ENCODE assay signal across 1 cellular context in the genomic region with DNA sequence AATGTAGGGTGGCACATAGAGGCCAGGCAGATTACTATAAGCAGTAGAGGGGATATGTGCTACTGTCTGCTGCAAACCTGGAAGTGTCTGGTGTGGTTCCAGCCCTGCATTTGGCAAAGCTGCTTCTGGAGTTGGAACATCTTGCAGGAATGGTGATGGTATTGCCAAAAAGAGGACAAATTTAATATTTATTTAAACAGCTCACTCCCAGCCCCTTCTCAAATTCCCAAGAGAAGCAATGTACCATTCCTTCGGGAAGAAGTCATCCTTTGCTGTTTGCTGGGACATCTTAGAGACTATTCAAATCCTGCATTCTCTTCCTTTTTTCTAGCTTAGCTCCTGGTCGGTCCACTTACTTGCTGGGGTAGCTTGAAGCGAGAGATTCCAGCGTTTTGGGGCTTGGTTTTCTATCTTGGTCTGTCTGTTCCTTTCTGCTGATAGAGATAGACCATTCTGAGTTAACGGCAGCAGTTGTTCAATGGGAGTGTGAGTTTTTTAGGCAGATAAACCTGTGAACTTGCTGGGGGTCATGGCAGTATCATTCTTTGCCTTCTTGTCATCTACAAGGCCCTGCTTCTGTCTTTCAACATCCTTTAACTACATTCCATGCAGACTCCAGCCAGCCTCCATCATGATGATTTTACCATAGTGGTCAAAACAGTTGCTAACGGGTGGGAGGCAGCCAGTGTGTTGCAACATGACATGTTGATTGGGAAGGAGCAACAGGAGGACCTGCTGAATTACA.
TF ChIP-seq lines count a peak whose summit lies in the region.

No MANE protein-coding gene starts in this region.

TF ChIP-seq in K562, 482 proteins besides CTCF, POLR2A, EP300 and RAD21 (continued from another document and continues in another):
- TF ChIP-seq, protein P1, sequence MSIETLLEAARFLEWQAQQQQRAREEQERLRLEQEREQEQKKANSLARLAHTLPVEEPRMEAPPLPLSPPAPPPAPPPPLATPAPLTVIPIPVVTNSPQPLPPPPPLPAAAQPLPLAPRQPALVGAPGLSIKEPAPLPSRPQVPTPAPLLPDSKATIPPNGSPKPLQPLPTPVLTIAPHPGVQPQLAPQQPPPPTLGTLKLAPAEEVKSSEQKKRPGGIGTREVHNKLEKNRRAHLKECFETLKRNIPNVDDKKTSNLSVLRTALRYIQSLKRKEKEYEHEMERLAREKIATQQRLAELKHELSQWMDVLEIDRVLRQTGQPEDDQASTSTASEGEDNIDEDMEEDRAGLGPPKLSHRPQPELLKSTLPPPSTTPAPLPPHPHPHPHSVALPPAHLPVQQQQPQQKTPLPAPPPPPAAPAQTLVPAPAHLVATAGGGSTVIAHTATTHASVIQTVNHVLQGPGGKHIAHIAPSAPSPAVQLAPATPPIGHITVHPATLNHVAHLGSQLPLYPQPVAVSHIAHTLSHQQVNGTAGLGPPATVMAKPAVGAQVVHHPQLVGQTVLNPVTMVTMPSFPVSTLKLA (conservative IDR thresholded peaks at IDR 0.05) = peak; percentile 35 to 57; a peak in 2 of 4 replicates
- TF ChIP-seq, protein P2, sequence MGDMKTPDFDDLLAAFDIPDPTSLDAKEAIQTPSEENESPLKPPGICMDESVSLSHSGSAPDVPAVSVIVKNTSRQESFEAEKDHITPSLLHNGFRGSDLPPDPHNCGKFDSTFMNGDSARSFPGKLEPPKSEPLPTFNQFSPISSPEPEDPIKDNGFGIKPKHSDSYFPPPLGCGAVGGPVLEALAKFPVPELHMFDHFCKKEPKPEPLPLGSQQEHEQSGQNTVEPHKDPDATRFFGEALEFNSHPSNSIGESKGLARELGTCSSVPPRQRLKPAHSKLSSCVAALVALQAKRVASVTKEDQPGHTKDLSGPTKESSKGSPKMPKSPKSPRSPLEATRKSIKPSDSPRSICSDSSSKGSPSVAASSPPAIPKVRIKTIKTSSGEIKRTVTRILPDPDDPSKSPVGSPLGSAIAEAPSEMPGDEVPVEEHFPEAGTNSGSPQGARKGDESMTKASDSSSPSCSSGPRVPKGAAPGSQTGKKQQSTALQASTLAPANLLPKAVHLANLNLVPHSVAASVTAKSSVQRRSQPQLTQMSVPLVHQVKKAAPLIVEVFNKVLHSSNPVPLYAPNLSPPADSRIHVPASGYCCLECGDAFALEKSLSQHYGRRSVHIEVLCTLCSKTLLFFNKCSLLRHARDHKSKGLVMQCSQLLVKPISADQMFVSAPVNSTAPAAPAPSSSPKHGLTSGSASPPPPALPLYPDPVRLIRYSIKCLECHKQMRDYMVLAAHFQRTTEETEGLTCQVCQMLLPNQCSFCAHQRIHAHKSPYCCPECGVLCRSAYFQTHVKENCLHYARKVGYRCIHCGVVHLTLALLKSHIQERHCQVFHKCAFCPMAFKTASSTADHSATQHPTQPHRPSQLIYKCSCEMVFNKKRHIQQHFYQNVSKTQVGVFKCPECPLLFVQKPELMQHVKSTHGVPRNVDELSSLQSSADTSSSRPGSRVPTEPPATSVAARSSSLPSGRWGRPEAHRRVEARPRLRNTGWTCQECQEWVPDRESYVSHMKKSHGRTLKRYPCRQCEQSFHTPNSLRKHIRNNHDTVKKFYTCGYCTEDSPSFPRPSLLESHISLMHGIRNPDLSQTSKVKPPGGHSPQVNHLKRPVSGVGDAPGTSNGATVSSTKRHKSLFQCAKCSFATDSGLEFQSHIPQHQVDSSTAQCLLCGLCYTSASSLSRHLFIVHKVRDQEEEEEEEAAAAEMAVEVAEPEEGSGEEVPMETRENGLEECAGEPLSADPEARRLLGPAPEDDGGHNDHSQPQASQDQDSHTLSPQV (IDR thresholded peaks at IDR 0.05) = peak; percentile 85
- TF ChIP-seq ZNF274 (IDR thresholded peaks at IDR 0.05; ENCODE audit: borderline replicate concordance, low read depth, low read length) (peak; percentile 72; the same call in 1 of the 2 replicates), TOE1 (IDR thresholded peaks at IDR 0.05; ENCODE audit: borderline replicate concordance) (0 out of 2 replicates have a peak, but pooled peaks have one; percentile 48), TOE1 (CRISPR knock-in tag; IDR thresholded peaks at IDR 0.05; ENCODE audit: borderline replicate concordance, low read depth) (no peak), EGR1 (conservative IDR thresholded peaks at IDR 0.05) (peak; percentile 57), TRIM24 (IDR thresholded peaks at IDR 0.05) (peak; percentile 97), NEUROD1 (IDR thresholded peaks at IDR 0.05; ENCODE audit: borderline replicate concordance, low read depth, low read length, partially characterized antibody) (peak; percentile 48), ARID1B (IDR thresholded peaks at IDR 0.05) (peak; percentile 99), POLR2B (IDR thresholded peaks at IDR 0.05; ENCODE audit: low read depth, partially characterized antibody) (no peak), MTA3 (IDR thresholded peaks at IDR 0.05; ENCODE audit: borderline replicate concordance) (peak; percentile 54; the same call in 1 of the 2 replicates), HDAC3 (IDR thresholded peaks at IDR 0.05; ENCODE audit: borderline replicate concordance, partially characterized antibody) (peak; percentile 92), LEF1 (IDR thresholded peaks at IDR 0.05) (peak; percentile 81), NCOR1 (IDR thresholded peaks at IDR 0.05) (peak; percentile 99), ZNF77 (CRISPR knock-in tag; IDR thresholded peaks at IDR 0.05) (no peak), ZNF561 (CRISPR knock-in tag; conservative IDR thresholded peaks at IDR 0.05) (no peak), TCF3 (CRISPR knock-in tag; IDR thresholded peaks at IDR 0.05) (peak; percentile 98), YY1 (IDR thresholded peaks at IDR 0.05; ENCODE audit: borderline replicate concordance in 1 of 3, control insufficient read depth in 1 of 3, extremely low read depth in 1 of 3, insufficient read depth in 3 of 3, insufficient read length in 1 of 3, insufficient replicate concordance in 2 of 3, low read depth in 1 of 3, low read length in 2 of 3) (peak in 2 of 3 experiments; percentile 19 to 42), TBL1XR1 (IDR thresholded peaks at IDR 0.05; ENCODE audit: low read length in 2 of 2) (peak; percentile 94; a peak in 3 of 4 replicates), NR4A1 (CRISPR knock-in tag; IDR thresholded peaks at IDR 0.05) (no peak), NR4A1 (tag; IDR thresholded peaks at IDR 0.05) (peak; percentile 78; the same call in 1 of the 2 replicates), LCOR (CRISPR knock-in tag; IDR thresholded peaks at IDR 0.05) (peak; percentile 85), CHD4 (IDR thresholded peaks at IDR 0.05; ENCODE audit: insufficient read depth, insufficient replicate concordance, low read depth, low read length, poor library complexity, severe bottlenecking) (no peak), THRAP3 (IDR thresholded peaks at IDR 0.05; ENCODE audit: borderline replicate concordance) (no peak), GATAD2A (IDR thresholded peaks at IDR 0.05) (peak; percentile 71; the same call in 1 of the 2 replicates), MEIS2 (IDR thresholded peaks at IDR 0.05; ENCODE audit: partially characterized antibody) (peak; percentile 89), CBFA2T2 (conservative IDR thresholded peaks at IDR 0.05) (peak; percentile 99), SRF (CRISPR knock-in tag; IDR thresholded peaks at IDR 0.05) (no peak), CREM (IDR thresholded peaks at IDR 0.05; ENCODE audit: low read depth) (peak; percentile 73), KDM1A (IDR thresholded peaks at IDR 0.05) (peak; percentile 93 to 94), MEF2A (IDR thresholded peaks at IDR 0.05; ENCODE audit: control insufficient read depth, low read depth, low read length) (peak; percentile 42; the same call in 1 of the 2 replicates), MXI1 (IDR thresholded peaks at IDR 0.05; ENCODE audit: low read depth, low read length) (0 out of 2 replicates have a peak, but pooled peaks have one; percentile 24), ZC3H8 (IDR thresholded peaks at IDR 0.05) (no peak), NFRKB (IDR thresholded peaks at IDR 0.05; ENCODE audit: low read depth) (peak; percentile 65; the same call in 1 of the 2 replicates), CTBP1 (IDR thresholded peaks at IDR 0.05; ENCODE audit: borderline replicate concordance) (peak; percentile 90)
- TF ChIP-seq, protein P3, sequence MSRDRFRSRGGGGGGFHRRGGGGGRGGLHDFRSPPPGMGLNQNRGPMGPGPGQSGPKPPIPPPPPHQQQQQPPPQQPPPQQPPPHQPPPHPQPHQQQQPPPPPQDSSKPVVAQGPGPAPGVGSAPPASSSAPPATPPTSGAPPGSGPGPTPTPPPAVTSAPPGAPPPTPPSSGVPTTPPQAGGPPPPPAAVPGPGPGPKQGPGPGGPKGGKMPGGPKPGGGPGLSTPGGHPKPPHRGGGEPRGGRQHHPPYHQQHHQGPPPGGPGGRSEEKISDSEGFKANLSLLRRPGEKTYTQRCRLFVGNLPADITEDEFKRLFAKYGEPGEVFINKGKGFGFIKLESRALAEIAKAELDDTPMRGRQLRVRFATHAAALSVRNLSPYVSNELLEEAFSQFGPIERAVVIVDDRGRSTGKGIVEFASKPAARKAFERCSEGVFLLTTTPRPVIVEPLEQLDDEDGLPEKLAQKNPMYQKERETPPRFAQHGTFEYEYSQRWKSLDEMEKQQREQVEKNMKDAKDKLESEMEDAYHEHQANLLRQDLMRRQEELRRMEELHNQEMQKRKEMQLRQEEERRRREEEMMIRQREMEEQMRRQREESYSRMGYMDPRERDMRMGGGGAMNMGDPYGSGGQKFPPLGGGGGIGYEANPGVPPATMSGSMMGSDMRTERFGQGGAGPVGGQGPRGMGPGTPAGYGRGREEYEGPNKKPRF (IDR thresholded peaks at IDR 0.05; ENCODE audit: low read depth, low read length) = no peak
- TF ChIP-seq, protein P4, sequence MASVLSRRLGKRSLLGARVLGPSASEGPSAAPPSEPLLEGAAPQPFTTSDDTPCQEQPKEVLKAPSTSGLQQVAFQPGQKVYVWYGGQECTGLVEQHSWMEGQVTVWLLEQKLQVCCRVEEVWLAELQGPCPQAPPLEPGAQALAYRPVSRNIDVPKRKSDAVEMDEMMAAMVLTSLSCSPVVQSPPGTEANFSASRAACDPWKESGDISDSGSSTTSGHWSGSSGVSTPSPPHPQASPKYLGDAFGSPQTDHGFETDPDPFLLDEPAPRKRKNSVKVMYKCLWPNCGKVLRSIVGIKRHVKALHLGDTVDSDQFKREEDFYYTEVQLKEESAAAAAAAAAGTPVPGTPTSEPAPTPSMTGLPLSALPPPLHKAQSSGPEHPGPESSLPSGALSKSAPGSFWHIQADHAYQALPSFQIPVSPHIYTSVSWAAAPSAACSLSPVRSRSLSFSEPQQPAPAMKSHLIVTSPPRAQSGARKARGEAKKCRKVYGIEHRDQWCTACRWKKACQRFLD (CRISPR knock-in tag; IDR thresholded peaks at IDR 0.05) = peak; percentile 79; the same call in 1 of the 2 replicates
- TF ChIP-seq, protein P5, sequence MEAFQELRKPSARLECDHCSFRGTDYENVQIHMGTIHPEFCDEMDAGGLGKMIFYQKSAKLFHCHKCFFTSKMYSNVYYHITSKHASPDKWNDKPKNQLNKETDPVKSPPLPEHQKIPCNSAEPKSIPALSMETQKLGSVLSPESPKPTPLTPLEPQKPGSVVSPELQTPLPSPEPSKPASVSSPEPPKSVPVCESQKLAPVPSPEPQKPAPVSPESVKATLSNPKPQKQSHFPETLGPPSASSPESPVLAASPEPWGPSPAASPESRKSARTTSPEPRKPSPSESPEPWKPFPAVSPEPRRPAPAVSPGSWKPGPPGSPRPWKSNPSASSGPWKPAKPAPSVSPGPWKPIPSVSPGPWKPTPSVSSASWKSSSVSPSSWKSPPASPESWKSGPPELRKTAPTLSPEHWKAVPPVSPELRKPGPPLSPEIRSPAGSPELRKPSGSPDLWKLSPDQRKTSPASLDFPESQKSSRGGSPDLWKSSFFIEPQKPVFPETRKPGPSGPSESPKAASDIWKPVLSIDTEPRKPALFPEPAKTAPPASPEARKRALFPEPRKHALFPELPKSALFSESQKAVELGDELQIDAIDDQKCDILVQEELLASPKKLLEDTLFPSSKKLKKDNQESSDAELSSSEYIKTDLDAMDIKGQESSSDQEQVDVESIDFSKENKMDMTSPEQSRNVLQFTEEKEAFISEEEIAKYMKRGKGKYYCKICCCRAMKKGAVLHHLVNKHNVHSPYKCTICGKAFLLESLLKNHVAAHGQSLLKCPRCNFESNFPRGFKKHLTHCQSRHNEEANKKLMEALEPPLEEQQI (IDR thresholded peaks at IDR 0.05) = peak; percentile 84
- TF ChIP-seq, protein P6, sequence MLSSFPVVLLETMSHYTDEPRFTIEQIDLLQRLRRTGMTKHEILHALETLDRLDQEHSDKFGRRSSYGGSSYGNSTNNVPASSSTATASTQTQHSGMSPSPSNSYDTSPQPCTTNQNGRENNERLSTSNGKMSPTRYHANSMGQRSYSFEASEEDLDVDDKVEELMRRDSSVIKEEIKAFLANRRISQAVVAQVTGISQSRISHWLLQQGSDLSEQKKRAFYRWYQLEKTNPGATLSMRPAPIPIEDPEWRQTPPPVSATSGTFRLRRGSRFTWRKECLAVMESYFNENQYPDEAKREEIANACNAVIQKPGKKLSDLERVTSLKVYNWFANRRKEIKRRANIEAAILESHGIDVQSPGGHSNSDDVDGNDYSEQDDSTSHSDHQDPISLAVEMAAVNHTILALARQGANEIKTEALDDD (IDR thresholded peaks at IDR 0.05) = peak; percentile 88
- TF ChIP-seq, protein P7, sequence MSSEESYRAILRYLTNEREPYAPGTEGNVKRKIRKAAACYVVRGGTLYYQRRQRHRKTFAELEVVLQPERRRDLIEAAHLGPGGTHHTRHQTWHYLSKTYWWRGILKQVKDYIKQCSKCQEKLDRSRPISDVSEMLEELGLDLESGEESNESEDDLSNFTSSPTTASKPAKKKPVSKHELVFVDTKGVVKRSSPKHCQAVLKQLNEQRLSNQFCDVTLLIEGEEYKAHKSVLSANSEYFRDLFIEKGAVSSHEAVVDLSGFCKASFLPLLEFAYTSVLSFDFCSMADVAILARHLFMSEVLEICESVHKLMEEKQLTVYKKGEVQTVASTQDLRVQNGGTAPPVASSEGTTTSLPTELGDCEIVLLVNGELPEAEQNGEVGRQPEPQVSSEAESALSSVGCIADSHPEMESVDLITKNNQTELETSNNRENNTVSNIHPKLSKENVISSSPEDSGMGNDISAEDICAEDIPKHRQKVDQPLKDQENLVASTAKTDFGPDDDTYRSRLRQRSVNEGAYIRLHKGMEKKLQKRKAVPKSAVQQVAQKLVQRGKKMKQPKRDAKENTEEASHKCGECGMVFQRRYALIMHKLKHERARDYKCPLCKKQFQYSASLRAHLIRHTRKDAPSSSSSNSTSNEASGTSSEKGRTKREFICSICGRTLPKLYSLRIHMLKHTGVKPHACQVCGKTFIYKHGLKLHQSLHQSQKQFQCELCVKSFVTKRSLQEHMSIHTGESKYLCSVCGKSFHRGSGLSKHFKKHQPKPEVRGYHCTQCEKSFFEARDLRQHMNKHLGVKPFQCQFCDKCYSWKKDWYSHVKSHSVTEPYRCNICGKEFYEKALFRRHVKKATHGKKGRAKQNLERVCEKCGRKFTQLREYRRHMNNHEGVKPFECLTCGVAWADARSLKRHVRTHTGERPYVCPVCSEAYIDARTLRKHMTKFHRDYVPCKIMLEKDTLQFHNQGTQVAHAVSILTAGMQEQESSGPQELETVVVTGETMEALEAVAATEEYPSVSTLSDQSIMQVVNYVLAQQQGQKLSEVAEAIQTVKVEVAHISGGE (CRISPR knock-in tag; IDR thresholded peaks at IDR 0.05) = peak in 1 of 3 experiments; percentile 71; a peak in 2 of 6 replicates
